In the genomic region with DNA sequence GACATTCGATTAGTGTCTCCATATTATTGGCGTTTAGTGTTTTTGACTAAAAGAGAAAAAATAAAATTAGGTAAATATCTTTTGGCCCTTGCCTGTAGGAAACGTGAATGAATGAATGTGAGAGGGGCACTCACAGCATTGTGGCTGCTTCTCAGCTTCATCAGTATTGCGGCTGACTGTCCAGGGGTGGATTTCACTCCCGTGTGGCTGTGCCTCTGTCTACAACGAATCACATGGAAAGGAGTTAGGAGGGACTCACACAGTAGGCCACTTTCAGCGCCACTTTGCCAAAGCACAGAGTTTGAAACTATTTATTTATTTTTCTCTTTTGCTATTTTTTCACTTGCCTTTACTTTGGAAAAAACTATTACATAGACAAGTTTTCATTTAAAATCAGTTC, we compare ENCODE assay signal across 10 cellular contexts. TPM values are rescaled to one million over a fixed set of nuclear protein-coding genes. Genes with fewer than 3 reads are reported as not detected.
DNase-seq lines count a peak whose midpoint lies in the region; ATAC-seq and TF ChIP-seq lines count a peak whose summit lies in the region.
"Had no signal": no experiment of that assay in that cellular context is flagged by ENCODE, and none has a peak within 500 bp of the region (broad histone marks: within the 10 kb centered on the region; RNA-seq: fewer than 3 reads in every experiment).

No MANE protein-coding gene starts in this region.

- TF ChIP-seq CTCF in breast epithelium (IDR thresholded peaks at IDR 0.05) (no peak), MCF 10A (IDR thresholded peaks at IDR 0.05; ENCODE audit: unreplicated experiment) (no peak), esophagus squamous epithelium (IDR thresholded peaks at IDR 0.05) (no peak), type B pancreatic cell (conservative IDR thresholded peaks at IDR 0.05) (no peak)

- peak overlapping the region in 2 of 3 donors; percentile 23 to 32 for H3K4me3 ChIP-seq in breast epithelium
- peak overlapping the region in 3 of 4 donors; percentile 28 to 52 (median 32) for H3K4me3 ChIP-seq in esophagus squamous epithelium
- H3K4me3 ChIP-seq: lung had no signal

- H3K9me3 Mint-ChIP-seq in MCF 10A (ENCODE audit: unreplicated experiment) (no peaks in the 10 kb centered on the region), type B pancreatic cell (no peaks in the 10 kb centered on the region)

- 55 to 70% methylated on average over 7 of the region's 7 CpGs for WGBS in esophagus squamous epithelium, 2 donors

- ATAC-seq in T-helper 17 cell (no peak), GM18861 (IDR thresholded peaks at IDR 0.05; ENCODE audit: unreplicated experiment) (no peak)

- POLR2A ChIA-PET in MCF 10A (lab: Yijun Ruan, JAX) = interaction anchor here (1.0 to 2.5 kb wide), 2 partner anchors 60 to 91 kb away, joined by 3 to 8 read pairs; no protein-coding TSS in a partner anchor

- H3K9me3 ChIP-seq in breast epithelium (no peaks in the 10 kb centered on the region), T-helper 17 cell (ENCODE audit: control insufficient read depth, low read length, poor library complexity, severe bottlenecking) (peaks cover 4% of the 10 kb centered on the region), esophagus squamous epithelium (no peaks in the 10 kb centered on the region)

- peaks cover 35% of the 10 kb centered on the region for H3K27me3 Mint-ChIP-seq in MCF 10A (ENCODE audit: insufficient read depth, unreplicated experiment)
- no peaks in the 10 kb centered on the region for H3K27me3 Mint-ChIP-seq in T-helper 17 cell
- H3K27me3 Mint-ChIP-seq in type B pancreatic cell = peaks cover 17% of the 10 kb centered on the region

- H3K4me3 Mint-ChIP-seq in MCF 10A (ENCODE audit: unreplicated experiment) (no peak overlapping the region), T-helper 17 cell (peak overlapping the region; percentile 96), type B pancreatic cell (no peak overlapping the region)

- no peaks in the 10 kb centered on the region for H3K27me3 ChIP-seq in breast epithelium
- peaks cover 0 to 5% (median 0%) of the 10 kb centered on the region in 4 donors for H3K27me3 ChIP-seq in esophagus squamous epithelium

- no peak for DNase-seq in breast epithelium (ENCODE audit: low spot score in 2 of 2)
- no peak for DNase-seq in MCF 10A (ENCODE audit: unreplicated experiment)
- DNase-seq in T-helper 17 cell = no peak
- DNase-seq in esophagus squamous epithelium (lab: John Stamatoyannopoulos, UW) = no peak
- DNase-seq in type B pancreatic cell (ENCODE audit: extremely low spot score, unreplicated experiment) = peak; percentile 16
- DNase-seq in SKM-1 treated with dmso at 0.1 percent for 144 hours (lab: John Stamatoyannopoulos, UW; ENCODE audit: unreplicated experiment) = no peak
- DNase-seq in NCI-H1694 treated with DMSO at 0.1 percent for 48 hours (lab: John Stamatoyannopoulos, UW) = no peak
- DNase-seq: T1000 had no signal

- TF ChIP-seq POLR2A in breast epithelium (IDR thresholded peaks at IDR 0.05) (no peak), esophagus squamous epithelium (IDR thresholded peaks at IDR 0.05) (no peak)

- BruUV-seq in MCF 10A (replicated peaks; lab: Mats Ljungman, UMichigan) = no TSS peak

- H3K27ac ChIP-seq in breast epithelium (no peak overlapping the region), esophagus squamous epithelium (peak overlapping the region in 2 of 4 donors; percentile 26 to 82)

- H3K36me3 Mint-ChIP-seq in MCF 10A (ENCODE audit: insufficient read depth, unreplicated experiment) (no peaks in the 10 kb centered on the region), T-helper 17 cell (ENCODE audit: low read depth) (peaks cover 13% of the 10 kb centered on the region), type B pancreatic cell (no peaks in the 10 kb centered on the region)

- H3K4me1 Mint-ChIP-seq in MCF 10A (ENCODE audit: insufficient read depth, unreplicated experiment) (peaks cover 15% of the 10 kb centered on the region), T-helper 17 cell (peaks cover 52% of the 10 kb centered on the region), type B pancreatic cell (ENCODE audit: unreplicated experiment) (peaks cover 10% of the 10 kb centered on the region)

- H3K27ac Mint-ChIP-seq in MCF 10A (ENCODE audit: low read depth, unreplicated experiment) (no peak overlapping the region), T-helper 17 cell (peak overlapping the region; percentile 99), type B pancreatic cell (no peak overlapping the region)

- CTCF ChIA-PET in MCF 10A (lab: Yijun Ruan, JAX) = interaction anchor here (0.7 to 10.0 kb wide), 10 partner anchors 14 to 106 kb away, joined by 3 to 128 read pairs (median 4); no protein-coding TSS in a partner anchor

- intact Hi-C loops in breast epithelium (cut with DNase I; ENCODE audit: low total_unique reads) = no loop called here
- intact Hi-C loops in MCF 10A (cut with micrococcal nuclease) = no loop called here
- intact Hi-C loops in esophagus squamous epithelium (cut with DNase I) = no loop called here

- H3K4me1 ChIP-seq in breast epithelium (no peaks in the 10 kb centered on the region), esophagus squamous epithelium (peaks cover 4 to 39% (median 8%) of the 10 kb centered on the region in 3 donors)

- H3K36me3 ChIP-seq in breast epithelium (no peaks in the 10 kb centered on the region), esophagus squamous epithelium (no peaks in the 10 kb centered on the region)

RNA-seq across cellular contexts. Expression of gene TAGAP, which starts 0.8 kb away (rescaled TPM):
- total RNA-seq in breast epithelium (1 to 10 TPM; 2.9 to 4.2 (median 4.1) TPM), MCF 10A (2022) (not detected in 2 replicates), T-helper 17 cell (100 to 1,000 TPM; 269 to 340 TPM), esophagus squamous epithelium (1 to 10 TPM in 3 of 4 donors, under 1 TPM in 1; 0.83 to 3.6 (median 2.4) TPM), type B pancreatic cell (ENCODE audit: low replicate concordance) (0.22 and 0.43 TPM in 2 replicates)

RNA-seq across cellular contexts. Expression of gene RSPH3, which starts 44.0 kb away (rescaled TPM):
- total RNA-seq in breast epithelium (10 to 100 TPM in 1 of 3 donors, 1 to 10 TPM in 2; 9.4 to 14.9 (median 9.5) TPM), MCF 10A (2022) (13.1 and 14.5 TPM in 2 replicates), T-helper 17 cell (1 to 10 TPM; 1.6 to 2.7 TPM), esophagus squamous epithelium (10 to 100 TPM in 2 of 4 donors, 1 to 10 TPM in 2; 8.0 to 13.2 (median 11.2) TPM), type B pancreatic cell (ENCODE audit: low replicate concordance) (9.7 and 11.8 TPM in 2 replicates)

Comparison
In these comparisons a context has a peak if more than half of its experiments do, and no peak if none do; other contexts are left out.
1. RNA of gene TAGAP, which starts 0.8 kb away (total RNA-seq): 269 to 340 TPM in T-helper 17 cell; 2.9 to 4.2 TPM in breast epithelium, 0.83 to 3.6 TPM in esophagus squamous epithelium, 0.22 to 0.43 TPM in type B pancreatic cell and not detected in MCF 10A; every median in the first group is over 10 times any median in the second.